9 cellular contexts compared by ENCODE assay signal in genomic region chr3:179882322-179882721, GRCh38.
DNase-seq lines count a peak whose midpoint lies in the region; ATAC-seq and TF ChIP-seq lines count a peak whose summit lies in the region.
"Had no signal": no experiment of that assay in that cellular context is flagged by ENCODE, and none has a peak within 500 bp of the region (broad histone marks: within the 10 kb centered on the region; RNA-seq: fewer than 3 reads in every experiment).

No MANE protein-coding gene starts in this region.

- ATAC-seq in GM19468 (IDR thresholded peaks at IDR 0.05; ENCODE audit: extremely low read depth, unreplicated experiment) (peak; percentile 38), HG03159 (IDR thresholded peaks at IDR 0.05; ENCODE audit: unreplicated experiment) (peak; percentile 81), upper lobe of left lung (ENCODE audit: low FRiP score in 2 of 2) (no peak), foreskin keratinocyte (no peak)

- DNase-seq in GM13977 (ENCODE audit: low spot score) (peak; percentile 69), dermis blood vessel endothelial cell (peak; percentile 48), upper lobe of left lung (no peak), foreskin keratinocyte (no peak), SIG-M5 treated with dmso at 0.1 percent for 504 hours (lab: John Stamatoyannopoulos, UW; ENCODE audit: unreplicated experiment) (no peak)
- no peak for DNase-seq in stimulated activated CD4-positive, alpha-beta T cell treated with anti-CD3 and anti-CD28 coated beads, Interleukin-4, amount 100 ng/mL, for 24 hours
- DNase-seq: NCI-H446 treated with DMSO at 0.1 percent for 48 hours had no signal

- 8 to 12% methylated on average over 2 of the region's 2 CpGs for WGBS in upper lobe of left lung, 2 donors

- no peaks in the 10 kb centered on the region for H3K36me3 ChIP-seq in upper lobe of left lung

- no peaks in the 10 kb centered on the region for H3K27me3 ChIP-seq in upper lobe of left lung
- H3K27me3 ChIP-seq in foreskin keratinocyte = no peaks in the 10 kb centered on the region

- H3K27ac ChIP-seq in upper lobe of left lung = no peak overlapping the region
- no peak overlapping the region for H3K27ac ChIP-seq in foreskin keratinocyte

- H3K9me3 ChIP-seq in upper lobe of left lung = no peaks in the 10 kb centered on the region

- TF ChIP-seq CTCF in GM13977 (IDR thresholded peaks at IDR 0.05; ENCODE audit: extremely low read depth, insufficient read depth, missing control alignments) (no peak), upper lobe of left lung (IDR thresholded peaks at IDR 0.05) (no peak), foreskin keratinocyte (conservative IDR thresholded peaks at IDR 0.05) (no peak)

- TF ChIP-seq EP300 in upper lobe of left lung (IDR thresholded peaks at IDR 0.05) = no peak

- no peak for TF ChIP-seq POLR2A in upper lobe of left lung (IDR thresholded peaks at IDR 0.05)

- H3K4me1 ChIP-seq in upper lobe of left lung (no peaks in the 10 kb centered on the region), foreskin keratinocyte (no peaks in the 10 kb centered on the region)

- in situ Hi-C loops in GM13977 (cut with MboI; ENCODE audit: low pct_unique_long_range_greater_than_20kb, low sequenced_read_pairs, unreplicated experiment) = no loop called here

- H3K4me3 ChIP-seq in upper lobe of left lung = no peak overlapping the region

Comparison
In these comparisons a context has a peak if more than half of its experiments do, and no peak if none do; other contexts are left out.
1. DNase-seq: peak in GM13977 (single experiment) and dermis blood vessel endothelial cell (single experiment); none in upper lobe of left lung (0 of 2), foreskin keratinocyte (0 of 2), stimulated activated CD4-positive, alpha-beta T cell treated with anti-CD3 and anti-CD28 coated beads, Interleukin-4, amount 100 ng/mL, for 24 hours (single experiment) and SIG-M5 treated with dmso at 0.1 percent for 504 hours (single experiment).
2. ATAC-seq: peak in GM19468 (single experiment) and HG03159 (single experiment); none in upper lobe of left lung (0 of 2) and foreskin keratinocyte (single experiment).